ENCODE assay signal across 8 cellular contexts in genomic region chr19:5718032-5718578, GRCh38. TPM values are rescaled to one million over a fixed set of nuclear protein-coding genes. Genes with fewer than 3 reads are reported as not detected.
DNase-seq lines count a peak whose midpoint lies in the region; ATAC-seq, FAIRE-seq and TF ChIP-seq lines count a peak whose summit lies in the region.

No MANE protein-coding gene starts in this region.

- peaks cover 38% of the 10 kb centered on the region for H3K4me1 ChIP-seq in HepG2 (ENCODE audit: insufficient read depth, low read length)
- H3K4me1 ChIP-seq in right lobe of liver: peaks cover 2 to 22% (median 11%) of the 10 kb centered on the region in 4 donors
- H3K4me1 ChIP-seq in upper lobe of right lung: peaks cover 13% of the 10 kb centered on the region

- CTCF ChIA-PET in HepG2 (lab: Yijun Ruan, JAX; ENCODE audit: low intra/inter-chr PET ratio, low total read pairs): no interaction called here

- DNase-seq in HepG2 (ENCODE audit: low spot score): no peak
- no peak for DNase-seq in right lobe of liver
- peak; percentile 56 for DNase-seq in activated T-helper 9 cell treated with anti-CD3 and anti-CD28 coated beads, Interleukin-2, amount 50 U/mL, for 16 hours (ENCODE audit: low read depth)
- DNase-seq in kidney epithelial cell (ENCODE audit: low read depth): no peak
- no peak for DNase-seq in upper lobe of right lung
- DNase-seq in NCI-H69 (lab: John Stamatoyannopoulos, UW): no peak
- no peak for DNase-seq in NCI-H1694 (lab: John Stamatoyannopoulos, UW)

- no peak for FAIRE-seq in HepG2 (lab: Jason Lieb, UNC)

- H4K20me1 ChIP-seq in HepG2 (ENCODE audit: insufficient read depth, low read length): peaks cover 24% of the 10 kb centered on the region

- H3K27me3 ChIP-seq in HepG2 (ENCODE audit: control insufficient read depth in 1 of 2, insufficient read depth in 2 of 2, low read length in 2 of 2) (no peaks in the 10 kb centered on the region; a peak in 1 of 5 replicates), right lobe of liver (no peaks in the 10 kb centered on the region), kidney epithelial cell (ENCODE audit: control insufficient read depth, insufficient read depth, low read length) (no peaks in the 10 kb centered on the region), upper lobe of right lung (no peaks in the 10 kb centered on the region)

- H3K27ac ChIP-seq in HepG2 (ENCODE audit: extremely low read length, insufficient read depth, low read length) (peak overlapping the region; percentile 95), right lobe of liver (no peak overlapping the region), upper lobe of right lung (peak overlapping the region; percentile 97)

- intact Hi-C loops in HepG2 (cut with micrococcal nuclease; ENCODE audit: unreplicated experiment) (loop anchor here (2.0 kb wide), 1 partner anchor 73 kb away; the partner anchor contains the start of gene DUS3L), right lobe of liver (cut with DNase I) (no loop called here), upper lobe of right lung (cut with DNase I) (no loop called here)

- TF ChIP-seq CTCF in HepG2 (CRISPR knock-in tag; IDR thresholded peaks at IDR 0.05) (no peak), right lobe of liver (IDR thresholded peaks at IDR 0.05) (no peak), kidney epithelial cell (IDR thresholded peaks at IDR 0.05; ENCODE audit: insufficient read depth, low read length, poor library complexity, severe bottlenecking) (no peak), upper lobe of right lung (IDR thresholded peaks at IDR 0.05) (no peak)

- H3K79me2 ChIP-seq in HepG2 (ENCODE audit: insufficient read depth, low read length): peaks cover 47% of the 10 kb centered on the region

- peak overlapping the region; percentile 92 for H3K4me2 ChIP-seq in HepG2 (ENCODE audit: low read depth, low read length)

- ATAC-seq in HepG2 (no peak), right lobe of liver (no peak), upper lobe of right lung (no peak), HG02610 (IDR thresholded peaks at IDR 0.05; ENCODE audit: unreplicated experiment) (no peak)

- H3K4me3 ChIP-seq in HepG2 (replicated peaks in 1 of 3; ENCODE audit: insufficient read depth in 1 of 3, low read depth in 2 of 3, low read length in 3 of 3) (peak overlapping the region; percentile 78 to 99 (median 98)), right lobe of liver (peak overlapping the region in 1 of 3 donors; percentile 83), kidney epithelial cell (ENCODE audit: low read depth, low read length) (peak overlapping the region; percentile 88), upper lobe of right lung (peak overlapping the region; percentile 96)

- TF ChIP-seq EP300 in HepG2 (IDR thresholded peaks at IDR 0.05; ENCODE audit: low read depth in 2 of 2, low read length in 2 of 2): no peak
- no peak for TF ChIP-seq EP300 in HepG2 (CRISPR knock-in tag; IDR thresholded peaks at IDR 0.05; ENCODE audit: borderline replicate concordance)

- POLR2A ChIA-PET in HepG2 (lab: Yijun Ruan, JAX): interaction anchor here (0.7 to 4.7 kb wide), 13 partner anchors 9 to 186 kb away, joined by 3 to 95 read pairs (median 5); partner anchors contain the start of genes RPL36, SAFB and SAFB2

- 57% methylated on average over 14 of the region's 14 CpGs for WGBS in HepG2 (ENCODE audit: low lambda C conversion rate)
- WGBS in right lobe of liver (ENCODE audit: insufficient coverage, low coverage, low lambda C conversion rate, missing lambda C conversion rate): 37% methylated on average over 12 of the region's 14 CpGs

- no peaks in the 10 kb centered on the region for H3K9me3 ChIP-seq in HepG2 (ENCODE audit: low read length)
- H3K9me3 ChIP-seq in right lobe of liver: no peaks in the 10 kb centered on the region
- H3K9me3 ChIP-seq in upper lobe of right lung: no peaks in the 10 kb centered on the region

- no peak overlapping the region for H2AFZ ChIP-seq in HepG2 (ENCODE audit: low read length)

- no TSS peak for BruUV-seq in HepG2 (replicated peaks; lab: Mats Ljungman, UMichigan)

- TF ChIP-seq POLR2A in HepG2 (IDR thresholded peaks at IDR 0.05; ENCODE audit: insufficient read depth in 1 of 2, low read depth in 2 of 2, low read length in 2 of 2) (no peak), right lobe of liver (IDR thresholded peaks at IDR 0.05) (no peak)

- H3K9ac ChIP-seq in HepG2 (ENCODE audit: insufficient read depth, low read depth, low read length): peak overlapping the region; percentile 93

- TF ChIP-seq RAD21 in HepG2 (CRISPR knock-in tag; IDR thresholded peaks at IDR 0.05): no peak

- H3K36me3 ChIP-seq in HepG2 (replicated peaks in 1 of 2; ENCODE audit: control insufficient read depth in 1 of 2, insufficient read depth in 2 of 2, low read length in 2 of 2): peaks cover 12 to 34% of the 10 kb centered on the region in 2 experiments; a peak in 4 of 5 replicates
- peaks cover 0 to 9% (median 3%) of the 10 kb centered on the region in 4 donors for H3K36me3 ChIP-seq in right lobe of liver
- H3K36me3 ChIP-seq in kidney epithelial cell (ENCODE audit: control insufficient read depth, insufficient read depth, low read length): no peaks in the 10 kb centered on the region
- peaks cover 12% of the 10 kb centered on the region for H3K36me3 ChIP-seq in upper lobe of right lung

- in situ Hi-C loops in HepG2 (cut with HindIII; ENCODE audit: extremely low pct_ligation_motif_present, low pct_unique_long_range_greater_than_20kb): no loop called here

RNA-seq across cellular contexts. Expression of gene LONP1, which starts 1.8 kb away (rescaled TPM):
- 50.4 and 76.8 TPM in 2 replicates for total RNA-seq in HepG2 (2016; rRNA removed; fragmentation: Illumina TruSeq; extraction: Trizol)
- total RNA-seq in HepG2 (2016; cell fraction: cytosol; rRNA removed; fragmentation: Illumina TruSeq; extraction: Trizol; ENCODE audit: low read depth): 12.1 and 15.6 TPM in 2 replicates
- total RNA-seq in HepG2 (2016; cell fraction: insoluble cytoplasmic fraction; rRNA removed; fragmentation: Illumina TruSeq; extraction: Trizol): 41.9 and 83.8 TPM in 2 replicates
- 26.9 and 27.9 TPM in 2 replicates for total RNA-seq in HepG2 (2016; cell fraction: membrane; rRNA removed; fragmentation: Illumina TruSeq; extraction: Trizol)
- total RNA-seq in HepG2 (2016; cell fraction: nucleus; rRNA removed; fragmentation: Illumina TruSeq; extraction: Trizol): 53.2 and 60.3 TPM in 2 replicates
- polyA plus RNA-seq in HepG2 (2011; rRNA removed): 59.5 and 69.0 TPM in 2 replicates
- polyA plus RNA-seq in HepG2 (2011; cell fraction: cytosol; rRNA removed): 54.0 and 91.2 TPM in 2 replicates
- polyA plus RNA-seq in HepG2 (2011; cell fraction: nucleus; rRNA removed): 270 and 346 TPM in 2 replicates
- 49.0 and 62.8 TPM in 2 replicates for polyA plus RNA-seq in HepG2 (2012)
- 7.4 and 9.2 TPM in 2 replicates for polyA plus RNA-seq in HepG2 (2016; cell fraction: cytosol; fragmentation: Illumina TruSeq; extraction: Trizol; ENCODE audit: low read depth)
- polyA plus RNA-seq in HepG2 (2016; cell fraction: insoluble cytoplasmic fraction; fragmentation: Illumina TruSeq; extraction: Trizol; ENCODE audit: low read depth): 49.9 and 60.1 TPM in 2 replicates
- polyA plus RNA-seq in HepG2 (2016; cell fraction: membrane; fragmentation: Illumina TruSeq; extraction: Trizol; ENCODE audit: low read depth): 15.7 and 17.9 TPM in 2 replicates
- polyA plus RNA-seq in HepG2 (2016; cell fraction: nucleus; fragmentation: Illumina TruSeq; extraction: Trizol; ENCODE audit: insufficient read depth, low read depth): 120 and 130 TPM in 2 replicates
- polyA minus RNA-seq in HepG2 (2011; rRNA and poly(A)+ RNA removed; ENCODE audit: low replicate concordance): 65.4 and 106 TPM in 2 replicates
- polyA minus RNA-seq in HepG2 (2011; cell fraction: cytosol; rRNA and poly(A)+ RNA removed): 42.1 and 48.3 TPM in 2 replicates
- polyA minus RNA-seq in HepG2 (2011; cell fraction: nucleus; rRNA and poly(A)+ RNA removed): 44.8 and 51.0 TPM in 2 replicates
- total RNA-seq in right lobe of liver: 100 to 1,000 TPM in 2 of 6 experiments, 10 to 100 TPM in 4; 54.5 to 123 (median 66.8) TPM
- total RNA-seq in kidney epithelial cell: 151 and 173 TPM in 2 replicates
- 79.1 TPM for total RNA-seq in upper lobe of right lung

RNA-seq across cellular contexts. Expression of gene CATSPERD, which starts 2.3 kb away (rescaled TPM):
- not detected in 2 replicates for total RNA-seq in HepG2 (2016; rRNA removed; fragmentation: Illumina TruSeq; extraction: Trizol)
- total RNA-seq in HepG2 (2016; cell fraction: cytosol; rRNA removed; fragmentation: Illumina TruSeq; extraction: Trizol; ENCODE audit: low read depth): not detected in 2 replicates
- total RNA-seq in HepG2 (2016; cell fraction: insoluble cytoplasmic fraction; rRNA removed; fragmentation: Illumina TruSeq; extraction: Trizol): not detected in 2 replicates
- total RNA-seq in HepG2 (2016; cell fraction: membrane; rRNA removed; fragmentation: Illumina TruSeq; extraction: Trizol): 0.09 TPM in 1 of 2 replicates, not detected in the other
- not detected in 2 replicates for total RNA-seq in HepG2 (2016; cell fraction: nucleus; rRNA removed; fragmentation: Illumina TruSeq; extraction: Trizol)
- polyA plus RNA-seq in HepG2 (2011; rRNA removed): 0.04 TPM in 1 of 2 replicates, not detected in the other
- 0.04 TPM in 1 of 2 replicates, not detected in the other for polyA plus RNA-seq in HepG2 (2011; cell fraction: cytosol; rRNA removed)
- polyA plus RNA-seq in HepG2 (2011; cell fraction: nucleus; rRNA removed): 0.09 TPM in 1 of 2 replicates, not detected in the other
- not detected in 2 replicates for polyA plus RNA-seq in HepG2 (2012)
- not detected in 2 replicates for polyA plus RNA-seq in HepG2 (2016; cell fraction: cytosol; fragmentation: Illumina TruSeq; extraction: Trizol; ENCODE audit: low read depth)
- polyA plus RNA-seq in HepG2 (2016; cell fraction: insoluble cytoplasmic fraction; fragmentation: Illumina TruSeq; extraction: Trizol; ENCODE audit: low read depth): not detected in 2 replicates
- polyA plus RNA-seq in HepG2 (2016; cell fraction: membrane; fragmentation: Illumina TruSeq; extraction: Trizol; ENCODE audit: low read depth): not detected in 2 replicates
- not detected in 2 replicates for polyA plus RNA-seq in HepG2 (2016; cell fraction: nucleus; fragmentation: Illumina TruSeq; extraction: Trizol; ENCODE audit: insufficient read depth, low read depth)
- polyA minus RNA-seq in HepG2 (2011; rRNA and poly(A)+ RNA removed; ENCODE audit: low replicate concordance): 0.09 TPM in 1 of 2 replicates, not detected in the other
- polyA minus RNA-seq in HepG2 (2011; cell fraction: cytosol; rRNA and poly(A)+ RNA removed): not detected in 2 replicates
- not detected in 2 replicates for polyA minus RNA-seq in HepG2 (2011; cell fraction: nucleus; rRNA and poly(A)+ RNA removed)
- not detected for total RNA-seq in right lobe of liver
- not detected in 2 replicates for total RNA-seq in kidney epithelial cell
- total RNA-seq in upper lobe of right lung: not detected

RNA-seq across cellular contexts. Expression of gene RPL36, which starts 28.0 kb away (rescaled TPM):
- total RNA-seq in HepG2 (2016; rRNA removed; fragmentation: Illumina TruSeq; extraction: Trizol) (706 and 763 TPM in 2 replicates), right lobe of liver (100 to 1,000 TPM; 232 to 283 (median 251) TPM), kidney epithelial cell (1,562 and 1,717 TPM in 2 replicates), upper lobe of right lung (564 TPM)
- 1,266 and 1,322 TPM in 2 replicates for total RNA-seq in HepG2 (2016; cell fraction: cytosol; rRNA removed; fragmentation: Illumina TruSeq; extraction: Trizol; ENCODE audit: low read depth)
- 739 and 797 TPM in 2 replicates for total RNA-seq in HepG2 (2016; cell fraction: insoluble cytoplasmic fraction; rRNA removed; fragmentation: Illumina TruSeq; extraction: Trizol)
- total RNA-seq in HepG2 (2016; cell fraction: membrane; rRNA removed; fragmentation: Illumina TruSeq; extraction: Trizol): 1,622 and 1,758 TPM in 2 replicates
- 259 and 275 TPM in 2 replicates for total RNA-seq in HepG2 (2016; cell fraction: nucleus; rRNA removed; fragmentation: Illumina TruSeq; extraction: Trizol)
- polyA plus RNA-seq in HepG2 (2011; rRNA removed): 740 and 962 TPM in 2 replicates
- polyA plus RNA-seq in HepG2 (2011; cell fraction: cytosol; rRNA removed): 548 and 718 TPM in 2 replicates
- 184 and 190 TPM in 2 replicates for polyA plus RNA-seq in HepG2 (2011; cell fraction: nucleus; rRNA removed)
- polyA plus RNA-seq in HepG2 (2012): 1,022 and 1,044 TPM in 2 replicates
- 1,678 and 1,761 TPM in 2 replicates for polyA plus RNA-seq in HepG2 (2016; cell fraction: cytosol; fragmentation: Illumina TruSeq; extraction: Trizol; ENCODE audit: low read depth)
- polyA plus RNA-seq in HepG2 (2016; cell fraction: insoluble cytoplasmic fraction; fragmentation: Illumina TruSeq; extraction: Trizol; ENCODE audit: low read depth): 756 and 780 TPM in 2 replicates
- 1,750 and 1,946 TPM in 2 replicates for polyA plus RNA-seq in HepG2 (2016; cell fraction: membrane; fragmentation: Illumina TruSeq; extraction: Trizol; ENCODE audit: low read depth)
- polyA plus RNA-seq in HepG2 (2016; cell fraction: nucleus; fragmentation: Illumina TruSeq; extraction: Trizol; ENCODE audit: insufficient read depth, low read depth): 539 and 605 TPM in 2 replicates
- polyA minus RNA-seq in HepG2 (2011; rRNA and poly(A)+ RNA removed; ENCODE audit: low replicate concordance): 163 and 316 TPM in 2 replicates
- polyA minus RNA-seq in HepG2 (2011; cell fraction: cytosol; rRNA and poly(A)+ RNA removed): 334 and 359 TPM in 2 replicates
- polyA minus RNA-seq in HepG2 (2011; cell fraction: nucleus; rRNA and poly(A)+ RNA removed): 64.5 and 86.4 TPM in 2 replicates

RNA-seq across cellular contexts. Expression of gene HSD11B1L, which starts 37.3 kb away (rescaled TPM):
- 2.8 TPM in 2 replicates for total RNA-seq in HepG2 (2016; rRNA removed; fragmentation: Illumina TruSeq; extraction: Trizol)
- total RNA-seq in HepG2 (2016; cell fraction: cytosol; rRNA removed; fragmentation: Illumina TruSeq; extraction: Trizol; ENCODE audit: low read depth): 2.6 and 3.3 TPM in 2 replicates
- total RNA-seq in HepG2 (2016; cell fraction: insoluble cytoplasmic fraction; rRNA removed; fragmentation: Illumina TruSeq; extraction: Trizol): 1.6 and 2.1 TPM in 2 replicates
- 3.9 and 5.5 TPM in 2 replicates for total RNA-seq in HepG2 (2016; cell fraction: membrane; rRNA removed; fragmentation: Illumina TruSeq; extraction: Trizol)
- total RNA-seq in HepG2 (2016; cell fraction: nucleus; rRNA removed; fragmentation: Illumina TruSeq; extraction: Trizol): 0.81 and 0.94 TPM in 2 replicates
- 3.9 and 4.6 TPM in 2 replicates for polyA plus RNA-seq in HepG2 (2011; rRNA removed)
- 4.2 and 6.2 TPM in 2 replicates for polyA plus RNA-seq in HepG2 (2011; cell fraction: cytosol; rRNA removed)
- polyA plus RNA-seq in HepG2 (2011; cell fraction: nucleus; rRNA removed): 6.3 and 7.3 TPM in 2 replicates
- 1.9 and 3.0 TPM in 2 replicates for polyA plus RNA-seq in HepG2 (2012)
- 3.6 and 4.2 TPM in 2 replicates for polyA plus RNA-seq in HepG2 (2016; cell fraction: cytosol; fragmentation: Illumina TruSeq; extraction: Trizol; ENCODE audit: low read depth)
- 2.5 and 3.3 TPM in 2 replicates for polyA plus RNA-seq in HepG2 (2016; cell fraction: insoluble cytoplasmic fraction; fragmentation: Illumina TruSeq; extraction: Trizol; ENCODE audit: low read depth)
- 3.3 and 3.5 TPM in 2 replicates for polyA plus RNA-seq in HepG2 (2016; cell fraction: membrane; fragmentation: Illumina TruSeq; extraction: Trizol; ENCODE audit: low read depth)
- 3.3 and 3.4 TPM in 2 replicates for polyA plus RNA-seq in HepG2 (2016; cell fraction: nucleus; fragmentation: Illumina TruSeq; extraction: Trizol; ENCODE audit: insufficient read depth, low read depth)
- 0.21 and 1.8 TPM in 2 replicates for polyA minus RNA-seq in HepG2 (2011; rRNA and poly(A)+ RNA removed; ENCODE audit: low replicate concordance)
- 1.1 and 3.1 TPM in 2 replicates for polyA minus RNA-seq in HepG2 (2011; cell fraction: cytosol; rRNA and poly(A)+ RNA removed)
- 0.52 and 1.1 TPM in 2 replicates for polyA minus RNA-seq in HepG2 (2011; cell fraction: nucleus; rRNA and poly(A)+ RNA removed)
- 10 to 100 TPM in 1 of 6 experiments, 1 to 10 TPM in 5; 1.6 to 10.3 (median 4.0) TPM for total RNA-seq in right lobe of liver
- total RNA-seq in kidney epithelial cell: 7.4 and 11.4 TPM in 2 replicates
- 6.6 TPM for total RNA-seq in upper lobe of right lung

RNA-seq across cellular contexts. Expression of gene MICOS13, which starts 37.8 kb away (rescaled TPM):
- total RNA-seq in HepG2 (2016; rRNA removed; fragmentation: Illumina TruSeq; extraction: Trizol) (35.4 and 37.9 TPM in 2 replicates), right lobe of liver (10 to 100 TPM; 24.2 to 54.3 (median 33.7) TPM), kidney epithelial cell (47.0 and 55.4 TPM in 2 replicates), upper lobe of right lung (48.3 TPM)
- 20.7 and 21.7 TPM in 2 replicates for total RNA-seq in HepG2 (2016; cell fraction: cytosol; rRNA removed; fragmentation: Illumina TruSeq; extraction: Trizol; ENCODE audit: low read depth)
- total RNA-seq in HepG2 (2016; cell fraction: insoluble cytoplasmic fraction; rRNA removed; fragmentation: Illumina TruSeq; extraction: Trizol): 38.9 and 39.8 TPM in 2 replicates
- total RNA-seq in HepG2 (2016; cell fraction: membrane; rRNA removed; fragmentation: Illumina TruSeq; extraction: Trizol): 22.9 and 26.0 TPM in 2 replicates
- total RNA-seq in HepG2 (2016; cell fraction: nucleus; rRNA removed; fragmentation: Illumina TruSeq; extraction: Trizol): 18.4 and 19.8 TPM in 2 replicates
- polyA plus RNA-seq in HepG2 (2011; rRNA removed): 28.8 and 40.0 TPM in 2 replicates
- 16.8 and 30.9 TPM in 2 replicates for polyA plus RNA-seq in HepG2 (2011; cell fraction: cytosol; rRNA removed)
- polyA plus RNA-seq in HepG2 (2011; cell fraction: nucleus; rRNA removed): 13.2 and 15.1 TPM in 2 replicates
- 13.1 and 19.3 TPM in 2 replicates for polyA plus RNA-seq in HepG2 (2012)
- 20.6 and 24.5 TPM in 2 replicates for polyA plus RNA-seq in HepG2 (2016; cell fraction: cytosol; fragmentation: Illumina TruSeq; extraction: Trizol; ENCODE audit: low read depth)
- 37.7 and 43.8 TPM in 2 replicates for polyA plus RNA-seq in HepG2 (2016; cell fraction: insoluble cytoplasmic fraction; fragmentation: Illumina TruSeq; extraction: Trizol; ENCODE audit: low read depth)
- polyA plus RNA-seq in HepG2 (2016; cell fraction: membrane; fragmentation: Illumina TruSeq; extraction: Trizol; ENCODE audit: low read depth): 19.5 and 22.0 TPM in 2 replicates
- polyA plus RNA-seq in HepG2 (2016; cell fraction: nucleus; fragmentation: Illumina TruSeq; extraction: Trizol; ENCODE audit: insufficient read depth, low read depth): 32.1 and 41.0 TPM in 2 replicates
- 14.6 and 22.6 TPM in 2 replicates for polyA minus RNA-seq in HepG2 (2011; rRNA and poly(A)+ RNA removed; ENCODE audit: low replicate concordance)
- polyA minus RNA-seq in HepG2 (2011; cell fraction: cytosol; rRNA and poly(A)+ RNA removed): 6.3 and 9.1 TPM in 2 replicates
- polyA minus RNA-seq in HepG2 (2011; cell fraction: nucleus; rRNA and poly(A)+ RNA removed): 6.0 and 7.5 TPM in 2 replicates

Comparison
In these comparisons a context has a peak if more than half of its experiments do, and no peak if none do; other contexts are left out.
1. H3K27ac ChIP-seq: peak in HepG2 (single experiment) and upper lobe of right lung (single experiment); none in right lobe of liver (0 of 3).